1 cellular context compared by ENCODE assay signal in the genomic region with DNA sequence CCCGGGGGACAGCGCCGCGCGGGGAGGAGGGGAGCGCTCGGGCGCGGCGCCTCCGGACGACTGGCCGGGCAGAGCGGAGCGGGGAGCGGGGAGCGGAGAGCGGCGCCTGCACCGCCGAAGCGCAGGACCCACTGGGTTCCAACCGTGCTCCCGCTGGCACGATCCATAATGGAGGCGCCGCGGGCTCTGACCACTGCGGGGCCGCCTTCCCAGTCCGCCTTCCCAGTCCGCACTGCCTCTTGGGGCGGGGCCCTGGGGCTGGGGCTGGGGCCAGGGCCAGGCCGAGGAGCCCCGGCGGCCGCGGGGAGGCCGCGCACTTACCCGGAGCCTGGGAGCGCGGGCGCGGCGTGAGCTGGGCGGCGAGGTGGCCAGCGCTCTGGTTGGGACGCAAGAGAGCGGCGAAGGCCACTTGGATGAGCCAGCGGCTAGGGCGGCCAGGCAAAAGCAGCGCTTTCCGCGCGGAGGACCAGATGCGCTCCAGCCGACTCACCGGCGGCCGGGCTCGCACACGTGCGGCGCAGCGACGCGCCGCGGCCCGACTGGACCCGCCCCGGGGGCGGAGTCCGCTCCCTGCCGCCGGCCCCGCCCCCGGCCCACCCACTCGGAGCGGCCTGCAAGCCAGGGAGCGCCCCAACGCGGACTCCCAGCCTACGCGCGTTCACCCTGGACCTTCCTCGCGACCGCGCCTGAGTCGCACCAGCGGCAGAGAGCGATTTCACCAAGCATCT.
TF ChIP-seq lines count a peak whose summit lies in the region.

Gene PUS7, minus strand, starts transcription at position 541 of the 728 bp plus-strand sequence. CDS start 13,759 bp downstream, outside the sequence.

TF ChIP-seq in liver, 16 proteins besides CTCF, POLR2A, EP300 and RAD21 (continued from another document):
- TF ChIP-seq, protein P1, sequence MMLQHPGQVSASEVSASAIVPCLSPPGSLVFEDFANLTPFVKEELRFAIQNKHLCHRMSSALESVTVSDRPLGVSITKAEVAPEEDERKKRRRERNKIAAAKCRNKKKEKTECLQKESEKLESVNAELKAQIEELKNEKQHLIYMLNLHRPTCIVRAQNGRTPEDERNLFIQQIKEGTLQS (IDR thresholded peaks at IDR 0.05): no peak
- no peak for TF ChIP-seq JUND (IDR thresholded peaks at IDR 0.05)
